Comparison of ENCODE assay signal across 2 cellular contexts in the genomic region with DNA sequence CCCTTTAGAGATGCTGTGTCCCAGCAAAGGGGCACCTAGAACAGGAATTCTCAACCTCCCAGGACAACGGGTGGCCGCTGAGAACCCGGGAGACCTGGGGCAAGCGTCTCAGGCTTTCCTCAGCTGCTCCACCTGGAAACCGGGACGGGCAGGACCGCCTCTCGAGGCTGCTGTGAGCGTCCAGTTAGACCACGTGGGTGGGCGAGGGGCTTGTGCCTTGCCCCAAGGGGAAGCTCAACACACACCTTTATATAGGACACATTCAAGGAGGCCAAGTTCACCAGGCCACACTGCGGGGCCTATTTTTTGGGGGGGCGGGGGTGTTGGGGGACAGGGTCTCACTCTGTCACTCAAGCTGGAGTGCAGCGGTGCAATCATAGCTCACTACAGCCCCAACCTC.
TF ChIP-seq lines count a peak whose summit lies in the region.

No MANE protein-coding gene starts in this region.

TF ChIP-seq in liver, 16 proteins besides CTCF, POLR2A, EP300 and RAD21:
- TF ChIP-seq FOXA2 (IDR thresholded peaks at IDR 0.05) (no peak), TAF1 (conservative IDR thresholded peaks at IDR 0.05) (no peak), NR2F2 (IDR thresholded peaks at IDR 0.05) (no peak), HNF4A (conservative IDR thresholded peaks at IDR 0.05) (no peak), GABPA (IDR thresholded peaks at IDR 0.05 in 1 of 2, conservative IDR thresholded peaks at IDR 0.05 in 1 of 2) (no peak), RXRA (IDR thresholded peaks at IDR 0.05) (no peak), YY1 (IDR thresholded peaks at IDR 0.05) (no peak), SP1 (IDR thresholded peaks at IDR 0.05) (no peak), JUND (IDR thresholded peaks at IDR 0.05) (no peak), HNF4G (IDR thresholded peaks at IDR 0.05) (no peak), FOXA1 (IDR thresholded peaks at IDR 0.05) (no peak), EGR1 (IDR thresholded peaks at IDR 0.05; ENCODE audit: low read depth in 2 of 2) (no peak)
- TF ChIP-seq, protein P1, sequence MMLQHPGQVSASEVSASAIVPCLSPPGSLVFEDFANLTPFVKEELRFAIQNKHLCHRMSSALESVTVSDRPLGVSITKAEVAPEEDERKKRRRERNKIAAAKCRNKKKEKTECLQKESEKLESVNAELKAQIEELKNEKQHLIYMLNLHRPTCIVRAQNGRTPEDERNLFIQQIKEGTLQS (IDR thresholded peaks at IDR 0.05) = no peak
- TF ChIP-seq, protein P2, sequence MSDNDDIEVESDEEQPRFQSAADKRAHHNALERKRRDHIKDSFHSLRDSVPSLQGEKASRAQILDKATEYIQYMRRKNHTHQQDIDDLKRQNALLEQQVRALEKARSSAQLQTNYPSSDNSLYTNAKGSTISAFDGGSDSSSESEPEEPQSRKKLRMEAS (IDR thresholded peaks at IDR 0.05) = no peak
- TF ChIP-seq, protein P3, sequence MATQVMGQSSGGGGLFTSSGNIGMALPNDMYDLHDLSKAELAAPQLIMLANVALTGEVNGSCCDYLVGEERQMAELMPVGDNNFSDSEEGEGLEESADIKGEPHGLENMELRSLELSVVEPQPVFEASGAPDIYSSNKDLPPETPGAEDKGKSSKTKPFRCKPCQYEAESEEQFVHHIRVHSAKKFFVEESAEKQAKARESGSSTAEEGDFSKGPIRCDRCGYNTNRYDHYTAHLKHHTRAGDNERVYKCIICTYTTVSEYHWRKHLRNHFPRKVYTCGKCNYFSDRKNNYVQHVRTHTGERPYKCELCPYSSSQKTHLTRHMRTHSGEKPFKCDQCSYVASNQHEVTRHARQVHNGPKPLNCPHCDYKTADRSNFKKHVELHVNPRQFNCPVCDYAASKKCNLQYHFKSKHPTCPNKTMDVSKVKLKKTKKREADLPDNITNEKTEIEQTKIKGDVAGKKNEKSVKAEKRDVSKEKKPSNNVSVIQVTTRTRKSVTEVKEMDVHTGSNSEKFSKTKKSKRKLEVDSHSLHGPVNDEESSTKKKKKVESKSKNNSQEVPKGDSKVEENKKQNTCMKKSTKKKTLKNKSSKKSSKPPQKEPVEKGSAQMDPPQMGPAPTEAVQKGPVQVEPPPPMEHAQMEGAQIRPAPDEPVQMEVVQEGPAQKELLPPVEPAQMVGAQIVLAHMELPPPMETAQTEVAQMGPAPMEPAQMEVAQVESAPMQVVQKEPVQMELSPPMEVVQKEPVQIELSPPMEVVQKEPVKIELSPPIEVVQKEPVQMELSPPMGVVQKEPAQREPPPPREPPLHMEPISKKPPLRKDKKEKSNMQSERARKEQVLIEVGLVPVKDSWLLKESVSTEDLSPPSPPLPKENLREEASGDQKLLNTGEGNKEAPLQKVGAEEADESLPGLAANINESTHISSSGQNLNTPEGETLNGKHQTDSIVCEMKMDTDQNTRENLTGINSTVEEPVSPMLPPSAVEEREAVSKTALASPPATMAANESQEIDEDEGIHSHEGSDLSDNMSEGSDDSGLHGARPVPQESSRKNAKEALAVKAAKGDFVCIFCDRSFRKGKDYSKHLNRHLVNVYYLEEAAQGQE (IDR thresholded peaks at IDR 0.05) = no peak
- TF ChIP-seq, protein P4, sequence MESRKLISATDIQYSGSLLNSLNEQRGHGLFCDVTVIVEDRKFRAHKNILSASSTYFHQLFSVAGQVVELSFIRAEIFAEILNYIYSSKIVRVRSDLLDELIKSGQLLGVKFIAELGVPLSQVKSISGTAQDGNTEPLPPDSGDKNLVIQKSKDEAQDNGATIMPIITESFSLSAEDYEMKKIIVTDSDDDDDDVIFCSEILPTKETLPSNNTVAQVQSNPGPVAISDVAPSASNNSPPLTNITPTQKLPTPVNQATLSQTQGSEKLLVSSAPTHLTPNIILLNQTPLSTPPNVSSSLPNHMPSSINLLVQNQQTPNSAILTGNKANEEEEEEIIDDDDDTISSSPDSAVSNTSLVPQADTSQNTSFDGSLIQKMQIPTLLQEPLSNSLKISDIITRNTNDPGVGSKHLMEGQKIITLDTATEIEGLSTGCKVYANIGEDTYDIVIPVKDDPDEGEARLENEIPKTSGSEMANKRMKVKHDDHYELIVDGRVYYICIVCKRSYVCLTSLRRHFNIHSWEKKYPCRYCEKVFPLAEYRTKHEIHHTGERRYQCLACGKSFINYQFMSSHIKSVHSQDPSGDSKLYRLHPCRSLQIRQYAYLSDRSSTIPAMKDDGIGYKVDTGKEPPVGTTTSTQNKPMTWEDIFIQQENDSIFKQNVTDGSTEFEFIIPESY (IDR thresholded peaks at IDR 0.05) = no peak

TF ChIP-seq in HepG2, 621 proteins besides CTCF, POLR2A, EP300 and RAD21:
- TF ChIP-seq ZNF674 (CRISPR knock-in tag; IDR thresholded peaks at IDR 0.05; ENCODE audit: low read depth) (no peak), PPARG (CRISPR knock-in tag; conservative IDR thresholded peaks at IDR 0.05) (no peak), NCOR1 (IDR thresholded peaks at IDR 0.05; ENCODE audit: borderline replicate concordance, low read length) (no peak), SP1 (IDR thresholded peaks at IDR 0.05) (no peak), SP1 (CRISPR knock-in tag; IDR thresholded peaks at IDR 0.05) (no peak), ZMYM4 (CRISPR knock-in tag; IDR thresholded peaks at IDR 0.05) (no peak), SIX1 (CRISPR knock-in tag; IDR thresholded peaks at IDR 0.05; ENCODE audit: borderline replicate concordance) (no peak)
- TF ChIP-seq, protein P5, sequence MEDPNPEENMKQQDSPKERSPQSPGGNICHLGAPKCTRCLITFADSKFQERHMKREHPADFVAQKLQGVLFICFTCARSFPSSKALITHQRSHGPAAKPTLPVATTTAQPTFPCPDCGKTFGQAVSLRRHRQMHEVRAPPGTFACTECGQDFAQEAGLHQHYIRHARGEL (CRISPR knock-in tag; IDR thresholded peaks at IDR 0.05) = no peak
- TF ChIP-seq, protein P6, sequence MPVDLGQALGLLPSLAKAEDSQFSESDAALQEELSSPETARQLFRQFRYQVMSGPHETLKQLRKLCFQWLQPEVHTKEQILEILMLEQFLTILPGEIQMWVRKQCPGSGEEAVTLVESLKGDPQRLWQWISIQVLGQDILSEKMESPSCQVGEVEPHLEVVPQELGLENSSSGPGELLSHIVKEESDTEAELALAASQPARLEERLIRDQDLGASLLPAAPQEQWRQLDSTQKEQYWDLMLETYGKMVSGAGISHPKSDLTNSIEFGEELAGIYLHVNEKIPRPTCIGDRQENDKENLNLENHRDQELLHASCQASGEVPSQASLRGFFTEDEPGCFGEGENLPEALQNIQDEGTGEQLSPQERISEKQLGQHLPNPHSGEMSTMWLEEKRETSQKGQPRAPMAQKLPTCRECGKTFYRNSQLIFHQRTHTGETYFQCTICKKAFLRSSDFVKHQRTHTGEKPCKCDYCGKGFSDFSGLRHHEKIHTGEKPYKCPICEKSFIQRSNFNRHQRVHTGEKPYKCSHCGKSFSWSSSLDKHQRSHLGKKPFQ (CRISPR knock-in tag; IDR thresholded peaks at IDR 0.05; ENCODE audit: insufficient replicate concordance) = no peak
